Comparison of ENCODE assay signal across 11 cellular contexts in genomic region chr14:64725879-64726584, GRCh38. TPM values are rescaled to one million over a fixed set of nuclear protein-coding genes. Genes with fewer than 3 reads are reported as not detected.
DNase-seq lines count a peak whose midpoint lies in the region; ATAC-seq and TF ChIP-seq lines count a peak whose summit lies in the region.
"Had no signal": no experiment of that assay in that cellular context is flagged by ENCODE, and none has a peak within 500 bp of the region (broad histone marks: within the 10 kb centered on the region; RNA-seq: fewer than 3 reads in every experiment).

No MANE protein-coding gene starts in this region.

- no peaks in the 10 kb centered on the region for H3K9me3 ChIP-seq in BLaER1
- H3K9me3 ChIP-seq in muscle layer of duodenum (ENCODE audit: control insufficient read depth in 1 of 2, low read length in 2 of 2), result no peaks in the 10 kb centered on the region
- no peaks in the 10 kb centered on the region for H3K9me3 ChIP-seq in upper lobe of left lung
- H3K9me3 ChIP-seq in prostate gland, result no peaks in the 10 kb centered on the region

- H3K4me3 ChIP-seq in BLaER1, result no peak overlapping the region
- H3K4me3 ChIP-seq in KMS-11 (IDR thresholded peaks at IDR 0.05; ENCODE audit: insufficient read depth, low read depth, low read length), result no peak overlapping the region
- H3K4me3 ChIP-seq in muscle layer of duodenum (ENCODE audit: low read depth in 1 of 2, low read length in 2 of 2), result no peak overlapping the region
- no peak overlapping the region for H3K4me3 ChIP-seq in upper lobe of left lung
- no peak overlapping the region for H3K4me3 ChIP-seq in prostate gland

- H3K9me3 Mint-ChIP-seq in stimulated activated naive B cell treated with anti-CD40 and anti-IgM and Interleukin-4, amounts not matched to agents 10 μg/mL and 1 μg/mL and 100 μg/mL, for 72 hours, result no peaks in the 10 kb centered on the region
- H3K9me3 Mint-ChIP-seq: HFFc6 had no signal

- H3K4me1 ChIP-seq in BLaER1 (peaks cover 75% of the 10 kb centered on the region), KMS-11 (ENCODE audit: low read depth, poor library complexity, severe bottlenecking) (peaks cover 22% of the 10 kb centered on the region), muscle layer of duodenum (ENCODE audit: control insufficient read depth in 1 of 2, insufficient read depth in 2 of 2, low read length in 2 of 2) (peaks cover 20 to 44% of the 10 kb centered on the region in 2 donors), upper lobe of left lung (peaks cover 19 to 32% (median 25%) of the 10 kb centered on the region in 4 donors), prostate gland (replicated peaks) (peaks cover 5% of the 10 kb centered on the region)

- no peak for TF ChIP-seq EP300 in upper lobe of left lung (IDR thresholded peaks at IDR 0.05)

- H3K4me1 Mint-ChIP-seq in stimulated activated naive B cell treated with anti-CD40 and anti-IgM and Interleukin-4, amounts not matched to agents 10 μg/mL and 1 μg/mL and 100 μg/mL, for 72 hours, result no peaks in the 10 kb centered on the region

- intact Hi-C loops in prostate gland (cut with DNase I), result no loop called here

- H3K36me3 Mint-ChIP-seq in stimulated activated naive B cell treated with anti-CD40 and anti-IgM and Interleukin-4, amounts not matched to agents 10 μg/mL and 1 μg/mL and 100 μg/mL, for 72 hours, result no peaks in the 10 kb centered on the region

- peak overlapping the region; percentile 81 for H3K4me2 ChIP-seq in BLaER1
- H3K4me2 ChIP-seq in KMS-11, result peak overlapping the region; percentile 36

- 89 to 94% methylated on average over 5 to 6 of the region's 6 CpGs for WGBS in upper lobe of left lung, 2 donors
- WGBS in prostate gland, result 86% methylated on average over 6 of the region's 6 CpGs

- no peak for TF ChIP-seq CTCF in KMS-11 (conservative IDR thresholded peaks at IDR 0.05; ENCODE audit: low read depth, low read length)
- no peak for TF ChIP-seq CTCF in upper lobe of left lung (IDR thresholded peaks at IDR 0.05)
- no peak for TF ChIP-seq CTCF in prostate gland (IDR thresholded peaks at IDR 0.05)

- peaks cover 16% of the 10 kb centered on the region for H4K20me1 ChIP-seq in BLaER1
- no peaks in the 10 kb centered on the region for H4K20me1 ChIP-seq in KMS-11 (ENCODE audit: insufficient read depth)

- peaks cover 0 to 5% of the 10 kb centered on the region in 2 donors for H3K27me3 Mint-ChIP-seq in stimulated activated naive B cell treated with anti-CD40 and anti-IgM and Interleukin-4, amounts not matched to agents 10 μg/mL and 1 μg/mL and 100 μg/mL, for 72 hours

- no peaks in the 10 kb centered on the region for H3K27me3 ChIP-seq in BLaER1
- no peaks in the 10 kb centered on the region for H3K27me3 ChIP-seq in KMS-11 (ENCODE audit: insufficient read depth, low read depth)
- H3K27me3 ChIP-seq in muscle layer of duodenum (ENCODE audit: low read depth, low read length), result no peaks in the 10 kb centered on the region
- no peaks in the 10 kb centered on the region for H3K27me3 ChIP-seq in upper lobe of left lung
- no peaks in the 10 kb centered on the region for H3K27me3 ChIP-seq in prostate gland (replicated peaks; ENCODE audit: insufficient read depth)

- no peak overlapping the region for H2AFZ ChIP-seq in KMS-11 (ENCODE audit: low read depth)

- no peak for TF ChIP-seq POLR2A in upper lobe of left lung (IDR thresholded peaks at IDR 0.05)
- no peak for TF ChIP-seq POLR2A in prostate gland (IDR thresholded peaks at IDR 0.05)

- H3K27ac Mint-ChIP-seq in stimulated activated naive B cell treated with anti-CD40 and anti-IgM and Interleukin-4, amounts not matched to agents 10 μg/mL and 1 μg/mL and 100 μg/mL, for 72 hours, result no peak overlapping the region
- H3K27ac Mint-ChIP-seq: HFFc6 had no signal

- H3K36me3 ChIP-seq in BLaER1, result peaks cover 6% of the 10 kb centered on the region; the same call in 1 of the 2 replicates
- H3K36me3 ChIP-seq in KMS-11 (ENCODE audit: insufficient read depth), result no peaks in the 10 kb centered on the region
- H3K36me3 ChIP-seq in muscle layer of duodenum (ENCODE audit: control insufficient read depth in 1 of 2, insufficient read depth in 2 of 2, low read length in 2 of 2), result peaks cover 14 to 26% of the 10 kb centered on the region in 2 donors
- H3K36me3 ChIP-seq in upper lobe of left lung, result peaks cover 5 to 23% (median 19%) of the 10 kb centered on the region in 4 donors
- H3K36me3 ChIP-seq in prostate gland, result peaks cover 0 to under 1% of the 10 kb centered on the region in 2 donors

- H3K27ac ChIP-seq in BLaER1 (no peak overlapping the region), KMS-11 (peak overlapping the region; percentile 27; the same call in 1 of the 2 replicates), caudate nucleus (ENCODE audit: low read depth, low read length) (peak overlapping the region; percentile 64), muscle layer of duodenum (ENCODE audit: low read length) (peak overlapping the region; percentile 15), upper lobe of left lung (no peak overlapping the region), prostate gland (no peak overlapping the region)

- no peaks in the 10 kb centered on the region for H3K79me2 ChIP-seq in KMS-11 (ENCODE audit: insufficient read depth, low read depth)

- DNase-seq in caudate nucleus (lab: John Stamatoyannopoulos, UW) (no peak), upper lobe of left lung (no peak), prostate gland (ENCODE audit: low spot score) (no peak), mucosa of gallbladder (ENCODE audit: low spot score) (no peak)
- DNase-seq in stimulated activated naive B cell treated with anti-CD40 and anti-IgM and Interleukin-4, amounts not matched to agents 10 μg/mL and 1 μg/mL and 100 μg/mL, for 72 hours, result no peak
- DNase-seq: occipital lobe; stimulated activated CD4-positive, alpha-beta T cell treated with anti-CD3 and anti-CD28 coated beads, Interleukin-2, amount 100 ng/mL, for 48 hours had no signal

- no peak for ATAC-seq in upper lobe of left lung (ENCODE audit: low FRiP score in 2 of 2)
- ATAC-seq in stimulated activated naive B cell treated with anti-CD40 and anti-IgM and Interleukin-4, amounts not matched to agents 10 μg/mL and 1 μg/mL and 100 μg/mL, for 72 hours (replicated peaks), result no peak

- H3K4me3 Mint-ChIP-seq in stimulated activated naive B cell treated with anti-CD40 and anti-IgM and Interleukin-4, amounts not matched to agents 10 μg/mL and 1 μg/mL and 100 μg/mL, for 72 hours, result no peak overlapping the region
- H3K4me3 Mint-ChIP-seq: HFFc6 had no signal

- no peak overlapping the region for H3K9ac ChIP-seq in BLaER1
- no peak overlapping the region for H3K9ac ChIP-seq in KMS-11

RNA-seq across cellular contexts. Expression of gene PLEKHG3, which starts 21.8 kb away (rescaled TPM):
- total RNA-seq in upper lobe of left lung, result 10 to 100 TPM; 12.8 to 49.2 (median 34.8) TPM
- 10 to 100 TPM; 57.8 to 69.7 TPM for total RNA-seq in prostate gland
- total RNA-seq in mucosa of gallbladder, result 101 TPM

Comparison
In these comparisons a context has a peak if more than half of its experiments do, and no peak if none do; other contexts are left out.
1. H3K27ac ChIP-seq: peak in KMS-11 (single experiment), caudate nucleus (single experiment) and muscle layer of duodenum (single experiment); none in BLaER1 (single experiment), upper lobe of left lung (0 of 4) and prostate gland (0 of 2).